9 cellular contexts compared by ENCODE assay signal in the genomic region with DNA sequence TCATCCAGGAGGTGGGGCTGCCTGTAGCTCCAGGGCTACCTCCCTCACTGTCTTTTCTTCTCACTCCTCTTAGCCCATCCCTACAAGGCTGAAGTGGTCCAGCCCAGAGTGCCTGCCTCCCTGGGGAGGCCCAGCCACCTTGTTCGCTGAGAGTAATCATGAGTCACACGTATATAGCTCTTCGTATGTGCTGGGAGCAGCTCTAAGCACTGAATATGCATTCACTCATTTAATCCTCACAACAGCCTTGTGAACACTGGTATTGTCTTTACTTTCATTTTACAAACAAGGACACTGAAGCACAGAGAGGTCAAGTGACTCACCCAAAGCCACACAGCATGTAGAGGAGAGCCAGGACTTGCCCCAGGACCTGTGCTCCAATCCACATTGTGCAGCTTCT. TPM values are rescaled to one million over a fixed set of nuclear protein-coding genes. Genes with fewer than 3 reads are reported as not detected.
DNase-seq lines count a peak whose midpoint lies in the region; ATAC-seq, FAIRE-seq and TF ChIP-seq lines count a peak whose summit lies in the region.
"Had no signal": no experiment of that assay in that cellular context is flagged by ENCODE, and none has a peak within 500 bp of the region (broad histone marks: within the 10 kb centered on the region; RNA-seq: fewer than 3 reads in every experiment).

No MANE protein-coding gene starts in this region.

- POLR2A ChIA-PET in K562 (lab: Yijun Ruan, JAX) = no interaction called here

- DNase-seq in HFFc6 (peak; percentile 46), RWPE2 (ENCODE audit: low spot score) (no peak), K562 (ENCODE audit: extremely low read depth in 1 of 4, low spot score in 3 of 4) (no peak), right atrium auricular region (ENCODE audit: low spot score) (no peak), GM19239 (ENCODE audit: insufficient read length, low spot score) (no peak), amygdala (lab: John Stamatoyannopoulos, UW) (no peak)
- peak; percentile 54 to 60 for DNase-seq in stimulated activated CD4-positive, alpha-beta T cell treated with anti-CD3 and anti-CD28 coated beads, Interleukin-2, amount 100 ng/mL, for 24 hours
- DNase-seq: left ventricle myocardium inferior, NCI-H1092 had no signal

- no peak overlapping the region for H3K9ac ChIP-seq in K562 (ENCODE audit: insufficient read depth in 1 of 2, low read depth in 2 of 2, low read length in 2 of 2)

- TF ChIP-seq RAD21 in K562 (CRISPR knock-in tag; conservative IDR thresholded peaks at IDR 0.05 in 1 of 2, IDR thresholded peaks at IDR 0.05 in 1 of 2) = no peak

- ATAC-seq in RWPE2 (ENCODE audit: low read depth) (peak; percentile 85), K562 (peak; percentile 23; the same call in 2 of the 3 replicates)

- H3K27me3 Mint-ChIP-seq in HFFc6 (ENCODE audit: insufficient read depth) = peaks cover 60% of the 10 kb centered on the region

- H3K4me1 ChIP-seq in RWPE2 (ENCODE audit: insufficient read depth, poor library complexity, severe bottlenecking) = peaks cover 7% of the 10 kb centered on the region
- H3K4me1 ChIP-seq in K562 (replicated peaks in 1 of 2; ENCODE audit: control insufficient read depth in 2 of 2, insufficient read depth in 2 of 2, low read length in 2 of 2) = peaks cover 0 to 3% of the 10 kb centered on the region in 2 experiments; a peak in 1 of 5 replicates
- H3K4me1 ChIP-seq in right atrium auricular region = peaks cover 0 to 12% of the 10 kb centered on the region in 2 donors

- peak overlapping the region; percentile 8; the same call in 1 of the 2 replicates for H3K27ac Mint-ChIP-seq in HFFc6

- TF ChIP-seq EP300 in K562 (IDR thresholded peaks at IDR 0.05; ENCODE audit: low read length) = no peak

- FAIRE-seq in K562 (lab: Jason Lieb, UNC) = peak; percentile 67
- no peak for FAIRE-seq in GM19239 (lab: Jason Lieb, UNC)

- intact Hi-C loops in K562 (cut with micrococcal nuclease) = no loop called here

- no peaks in the 10 kb centered on the region for H3K36me3 ChIP-seq in RWPE2 (ENCODE audit: low read depth)
- no peaks in the 10 kb centered on the region for H3K36me3 ChIP-seq in K562 (ENCODE audit: control insufficient read depth, insufficient read depth, low read length)
- H3K36me3 ChIP-seq in right atrium auricular region = no peaks in the 10 kb centered on the region
- H3K36me3 ChIP-seq: left ventricle myocardium inferior had no signal

- H3K27me3 ChIP-seq in RWPE2 (ENCODE audit: insufficient read depth, poor library complexity, severe bottlenecking) (no peaks in the 10 kb centered on the region), K562 (ENCODE audit: control insufficient read depth in 2 of 2, insufficient read depth in 2 of 2, low read length in 2 of 2) (peaks cover 70 to 87% of the 10 kb centered on the region in 2 experiments), right atrium auricular region (no peaks in the 10 kb centered on the region)

- H3K27ac ChIP-seq in RWPE2 (ENCODE audit: poor library complexity, severe bottlenecking) (no peak overlapping the region), K562 (ENCODE audit: extremely low read depth, low read depth, low read length) (no peak overlapping the region), right atrium auricular region (no peak overlapping the region)
- H3K27ac ChIP-seq: left ventricle myocardium inferior had no signal

- peak overlapping the region; percentile 45 for H3K4me3 Mint-ChIP-seq in HFFc6

- H4K20me1 ChIP-seq in K562 (replicated peaks; ENCODE audit: control insufficient read depth, insufficient read depth, low read length) = peaks cover 10% of the 10 kb centered on the region; the same call in 1 of the 2 replicates

- 2% methylated on average over 3 of the region's 3 CpGs for WGBS in K562 (ENCODE audit: insufficient coverage, low coverage, missing lambda C conversion rate)

- H3K9me3 ChIP-seq in RWPE2 (ENCODE audit: severe bottlenecking) (no peaks in the 10 kb centered on the region), K562 (replicated peaks; ENCODE audit: control insufficient read depth, insufficient read depth, low read depth, low read length) (no peaks in the 10 kb centered on the region), right atrium auricular region (no peaks in the 10 kb centered on the region)

- H3K36me3 Mint-ChIP-seq in HFFc6 (ENCODE audit: low read depth) = no peaks in the 10 kb centered on the region

- H3K4me3 ChIP-seq in RWPE2 (ENCODE audit: severe bottlenecking) = no peak overlapping the region
- H3K4me3 ChIP-seq in K562 = no peak overlapping the region
- no peak overlapping the region for H3K4me3 ChIP-seq in right atrium auricular region
- H3K4me3 ChIP-seq: left ventricle myocardium inferior had no signal

- TF ChIP-seq POLR2A in K562 (conservative IDR thresholded peaks at IDR 0.05) = no peak

- no peaks in the 10 kb centered on the region for H3K9me1 ChIP-seq in K562 (ENCODE audit: control insufficient read depth, insufficient read depth, low read length)

- H3K4me2 ChIP-seq in K562 (ENCODE audit: insufficient read depth, low read length) = no peak overlapping the region

- peaks cover 22% of the 10 kb centered on the region for H3K4me1 Mint-ChIP-seq in HFFc6 (ENCODE audit: low read depth)

- H2AFZ ChIP-seq in K562 (ENCODE audit: low read depth, low read length) = no peak overlapping the region

- in situ Hi-C loops in K562 (cut with MboI) = no loop called here

- BruUV-seq in K562 (replicated peaks; lab: Mats Ljungman, UMichigan) = no TSS peak

- TF ChIP-seq CTCF in HFFc6 (IDR thresholded peaks at IDR 0.05) (no peak), RWPE2 (IDR thresholded peaks at IDR 0.05; ENCODE audit: poor library complexity, severe bottlenecking) (no peak), K562 (IDR thresholded peaks at IDR 0.05 in 2 of 3, conservative IDR thresholded peaks at IDR 0.05 in 1 of 3; ENCODE audit: insufficient read depth in 2 of 3, low read depth in 1 of 3, low read length in 3 of 3) (no peak), right atrium auricular region (IDR thresholded peaks at IDR 0.05) (no peak)

- no peaks in the 10 kb centered on the region for H3K9me3 Mint-ChIP-seq in HFFc6

- H3K79me2 ChIP-seq in K562 (ENCODE audit: control insufficient read depth, insufficient read depth, low read length) = no peaks in the 10 kb centered on the region

- CTCF ChIA-PET in K562 (lab: Yijun Ruan, JAX; ENCODE audit: low intra/inter-chr PET ratio) = no interaction called here

TF ChIP-seq in K562, 482 proteins besides CTCF, POLR2A, EP300 and RAD21 (continues in another document):
- no peak for TF ChIP-seq HNRNPUL1 (IDR thresholded peaks at IDR 0.05; ENCODE audit: low read length)
- TF ChIP-seq, protein P1, sequence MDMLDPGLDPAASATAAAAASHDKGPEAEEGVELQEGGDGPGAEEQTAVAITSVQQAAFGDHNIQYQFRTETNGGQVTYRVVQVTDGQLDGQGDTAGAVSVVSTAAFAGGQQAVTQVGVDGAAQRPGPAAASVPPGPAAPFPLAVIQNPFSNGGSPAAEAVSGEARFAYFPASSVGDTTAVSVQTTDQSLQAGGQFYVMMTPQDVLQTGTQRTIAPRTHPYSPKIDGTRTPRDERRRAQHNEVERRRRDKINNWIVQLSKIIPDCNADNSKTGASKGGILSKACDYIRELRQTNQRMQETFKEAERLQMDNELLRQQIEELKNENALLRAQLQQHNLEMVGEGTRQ (CRISPR knock-in tag; IDR thresholded peaks at IDR 0.05) = no peak
- TF ChIP-seq PCBP2 (IDR thresholded peaks at IDR 0.05; ENCODE audit: low read depth, low read length, poor library complexity, severe bottlenecking) = no peak
- peak; percentile 90 for TF ChIP-seq BCOR (IDR thresholded peaks at IDR 0.05)
- 0 out of 4 replicates have a peak, but pooled peaks of 1 of the 2 experiments have one; percentile 23 for TF ChIP-seq RCOR1 (IDR thresholded peaks at IDR 0.05; ENCODE audit: borderline replicate concordance in 1 of 2, low read depth in 2 of 2, low read length in 2 of 2)
- no peak for TF ChIP-seq TRIM28 (IDR thresholded peaks at IDR 0.05)
- TF ChIP-seq SRSF7 (optimal IDR thresholded peaks at IDR 0.05; ENCODE audit: low read depth, low read length) = no peak

RNA-seq across cellular contexts. Expression of gene CCDC167, which starts 14.7 kb away (rescaled TPM):
- 10 to 100 TPM; 19.0 to 23.8 (median 22.4) TPM for total RNA-seq in HFFc6 (2021; fragmentation: NEBNext Ultra II Directional; extraction: Animal tissue kit (Norgen Biotek cat#: 25700))
- total RNA-seq in K562 (2011; cell fraction: chromatin; rRNA removed; ENCODE audit: low replicate concordance) = 2.3 and 8.0 TPM in 2 replicates
- 14.3 and 16.6 TPM in 2 replicates for total RNA-seq in K562 (2011; cell fraction: nucleolus; rRNA removed)
- total RNA-seq in K562 (2011; cell fraction: nucleoplasm; rRNA removed) = 11.5 and 13.2 TPM in 2 replicates
- total RNA-seq in K562 (2014; rRNA removed) (30.8 and 43.7 TPM in 2 replicates), K562 (2014; rRNA removed; fragmentation: Illumina TruSeq; extraction: Trizol) (28.3 and 31.8 TPM in 2 replicates), K562 (2015; rRNA removed; fragmentation: Illumina TruSeq; extraction: Trizol) (36.8 and 38.6 TPM in 2 replicates), K562 (2021) (26.0 and 26.8 TPM in 2 replicates), right atrium auricular region (10 to 100 TPM; 26.1 to 39.6 TPM)
- polyA plus RNA-seq in K562 (2011; rRNA removed) (45.2 and 55.1 TPM in 2 replicates), K562 (2014; fragmentation: Illumina TruSeq; extraction: Trizol) (63.1 and 73.7 TPM in 2 replicates), K562 (2014; fragmentation: Nextera tagmentation; extraction: Ambion mirVana) (100 to 1,000 TPM in 1 of 2 experiments, 10 to 100 TPM in 1; 85.0 to 114 TPM), K562 (2014; rRNA removed) (40.5 and 45.9 TPM in 2 replicates)
- polyA plus RNA-seq in K562 (2011; cell fraction: cytosol; rRNA removed) = 63.9 and 67.1 TPM in 2 replicates
- 19.8 and 25.9 TPM in 2 replicates for polyA plus RNA-seq in K562 (2011; cell fraction: nucleus; rRNA removed)
- 45.2 and 53.6 TPM in 2 replicates for polyA plus RNA-seq in K562 (2012)
- 12.1 and 13.5 TPM in 2 replicates for polyA minus RNA-seq in K562 (2011; rRNA and poly(A)+ RNA removed)
- 12.3 and 12.8 TPM in 2 replicates for polyA minus RNA-seq in K562 (2011; cell fraction: cytosol; rRNA and poly(A)+ RNA removed)
- polyA minus RNA-seq in K562 (2011; cell fraction: nucleus; rRNA and poly(A)+ RNA removed) = 3.8 and 5.9 TPM in 2 replicates

Comparison
In these comparisons a context has a peak if more than half of its experiments do, and no peak if none do; other contexts are left out.
1. DNase-seq: peak in HFFc6 (single experiment) and stimulated activated CD4-positive, alpha-beta T cell treated with anti-CD3 and anti-CD28 coated beads, Interleukin-2, amount 100 ng/mL, for 24 hours (2 of 2); none in RWPE2 (single experiment), K562 (0 of 4), right atrium auricular region (single experiment), GM19239 (single experiment) and amygdala (0 of 56).